ENCODE assay signal across 7 cellular contexts in the genomic region with DNA sequence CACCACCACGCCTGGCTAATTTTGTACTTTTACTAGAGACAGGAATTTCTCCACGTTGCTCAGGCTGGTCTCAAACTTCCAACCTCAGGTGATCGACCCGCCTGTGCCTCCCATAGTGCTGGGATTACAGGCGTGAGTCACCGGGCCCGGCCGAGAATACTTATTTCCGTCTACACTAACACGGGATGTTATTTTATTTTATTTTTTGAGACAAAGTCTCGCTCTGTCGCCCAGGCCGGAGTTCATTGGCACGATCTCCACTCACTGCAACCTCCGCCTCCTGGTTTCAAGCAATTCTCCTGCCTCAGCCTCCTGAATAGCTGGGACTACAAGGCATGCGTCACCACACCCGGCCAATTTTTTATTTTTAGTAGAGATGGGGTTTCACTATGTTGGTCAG.
"Had no signal": no experiment of that assay in that cellular context is flagged by ENCODE, and none has a peak within 500 bp of the region (broad histone marks: within the 10 kb centered on the region; RNA-seq: fewer than 3 reads in every experiment).

No MANE protein-coding gene starts in this region.

- ATAC-seq: HepG2 had no signal

- H3K4me3 ChIP-seq: GM23248 had no signal

- DNase-seq: GM23248, H9, HCEC 1CT, KBM-7 had no signal

- H3K27ac ChIP-seq: GM23248, HL-60 had no signal

- H3K27ac Mint-ChIP-seq: H9, IgD-negative memory B cell had no signal

- H3K4me3 Mint-ChIP-seq: H9, IgD-negative memory B cell had no signal

- H3K36me3 Mint-ChIP-seq: IgD-negative memory B cell had no signal

- H3K9ac ChIP-seq: GM23248 had no signal

- H2AFZ ChIP-seq: GM23248 had no signal

- H3K4me1 Mint-ChIP-seq: H9 had no signal
